Comparison of ENCODE assay signal across 8 cellular contexts in the genomic region with DNA sequence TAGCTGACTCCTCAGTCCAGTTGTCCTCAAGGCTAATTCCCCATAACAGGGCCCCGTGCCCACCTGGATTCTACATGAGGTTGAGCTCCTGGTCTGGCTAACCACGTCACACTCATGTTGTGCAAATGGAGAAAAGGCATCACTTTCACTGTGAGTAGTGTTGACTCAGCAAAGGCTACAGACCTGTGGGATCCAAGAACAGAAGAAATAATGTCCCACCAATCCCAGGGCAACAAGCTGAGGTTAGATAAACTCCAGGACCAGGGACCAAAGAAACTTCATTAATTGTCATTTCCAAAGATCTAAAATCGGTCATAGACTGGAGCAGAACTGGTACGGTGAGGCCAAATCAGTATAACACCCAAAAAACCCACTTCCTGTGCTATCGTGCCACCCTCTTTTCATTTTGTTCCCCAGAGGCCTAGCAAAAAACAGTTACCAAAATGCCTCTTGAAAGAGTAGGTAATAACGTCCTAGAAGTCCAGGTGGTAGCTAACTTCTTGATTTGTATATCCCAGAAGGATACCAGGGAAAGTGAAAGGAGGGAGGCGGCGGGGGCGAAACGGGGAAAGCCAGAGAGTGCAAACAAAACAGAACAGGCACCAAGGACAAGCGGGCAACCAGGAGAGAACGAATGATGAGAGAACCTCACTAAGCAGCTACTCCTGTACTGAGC. TPM values are rescaled to one million over a fixed set of nuclear protein-coding genes. Genes with fewer than 3 reads are reported as not detected.
DNase-seq lines count a peak whose midpoint lies in the region; ATAC-seq and TF ChIP-seq lines count a peak whose summit lies in the region.

No MANE protein-coding gene starts in this region.

- H3K9me3 Mint-ChIP-seq in T-cell, result no peaks in the 10 kb centered on the region

- no peak for TF ChIP-seq CTCF in mammary epithelial cell (conservative IDR thresholded peaks at IDR 0.05 in 1 of 2, IDR thresholded peaks at IDR 0.05 in 1 of 2; ENCODE audit: extremely low read depth in 1 of 2, insufficient read depth in 1 of 2, low read depth in 1 of 2, low read length in 2 of 2)
- no peak for TF ChIP-seq CTCF in sigmoid colon (IDR thresholded peaks at IDR 0.05)

- TF ChIP-seq POLR2A in GM18505 (IDR thresholded peaks at IDR 0.05; ENCODE audit: borderline replicate concordance, extremely low read depth, insufficient read depth, insufficient read length) (peak; percentile 14), sigmoid colon (IDR thresholded peaks at IDR 0.05) (no peak)

- no TSS peak for BruUV-seq in mammary epithelial cell (replicated peaks; lab: Mats Ljungman, UMichigan)

- no peak for ATAC-seq in GM18505 (IDR thresholded peaks at IDR 0.05; ENCODE audit: unreplicated experiment)
- ATAC-seq in T-cell (replicated peaks in 1 of 4), result peak; percentile 49 to 58 (median 54)
- no peak for ATAC-seq in HG02642 (IDR thresholded peaks at IDR 0.05; ENCODE audit: poor library complexity, unreplicated experiment)

- H3K9ac ChIP-seq in mammary epithelial cell (ENCODE audit: insufficient read depth, low read length), result peak overlapping the region; percentile 81

- H3K36me3 ChIP-seq in mammary epithelial cell (ENCODE audit: insufficient read depth, low read length) (peaks cover 23% of the 10 kb centered on the region), sigmoid colon (peaks cover 19 to 40% (median 32%) of the 10 kb centered on the region in 4 donors)

- H3K4me1 ChIP-seq in mammary epithelial cell (ENCODE audit: insufficient read depth, low read length), result peaks cover 22% of the 10 kb centered on the region
- peaks cover 2 to 48% (median 41%) of the 10 kb centered on the region in 4 donors for H3K4me1 ChIP-seq in sigmoid colon

- no peaks in the 10 kb centered on the region for H3K27me3 Mint-ChIP-seq in T-cell

- peak overlapping the region; percentile 95 to 99 for H3K27ac Mint-ChIP-seq in T-cell

- H3K36me3 Mint-ChIP-seq in T-cell, result peaks cover 30% of the 10 kb centered on the region

- intact Hi-C loops in mammary epithelial cell (cut with micrococcal nuclease), result loop anchor here (2.0 to 5.0 kb wide), 2 partner anchors 442 to 587 kb away; a partner anchor contains a TSS
- intact Hi-C loops in sigmoid colon (cut with DNase I), result no loop called here

- H3K4me3 ChIP-seq in mammary epithelial cell (replicated peaks in 1 of 3; ENCODE audit: insufficient read depth in 1 of 3, low read depth in 2 of 3, low read length in 3 of 3) (peak overlapping the region; percentile 88 to 97 (median 94)), sigmoid colon (peak overlapping the region in 2 of 4 donors; percentile 79 to 97)

- no peak overlapping the region for H2AFZ ChIP-seq in mammary epithelial cell (ENCODE audit: low read depth, low read length)

- H4K20me1 ChIP-seq in mammary epithelial cell (ENCODE audit: insufficient read depth, low read length), result no peaks in the 10 kb centered on the region

- peaks cover 50% of the 10 kb centered on the region for H3K79me2 ChIP-seq in mammary epithelial cell (ENCODE audit: insufficient read depth, low read length)

- 50% methylated on average over 11 of the region's 12 CpGs for WGBS in mammary epithelial cell (ENCODE audit: low coverage, missing lambda C conversion rate)
- 31 to 39% methylated on average over 12 of the region's 12 CpGs for WGBS in sigmoid colon, 2 donors

- TF ChIP-seq EP300 in sigmoid colon (IDR thresholded peaks at IDR 0.05), result no peak

- peaks cover 55 to 71% (median 57%) of the 10 kb centered on the region in 3 donors for H3K4me1 Mint-ChIP-seq in T-cell

- POLR2A ChIA-PET in T-cell (lab: Charles Lee), result interaction anchor here in 1 of 2 donors (0.7 kb wide), 3 partner anchors 50 to 1132 kb away, joined by 5 to 9 read pairs (median 6); no protein-coding TSS in a partner anchor

- H3K27ac ChIP-seq in mammary epithelial cell (ENCODE audit: insufficient read depth, low read depth, low read length) (peak overlapping the region; percentile 80), sigmoid colon (peak overlapping the region; percentile 95 to 99 (median 96))

- in situ Hi-C loops in mammary epithelial cell (cut with MboI; ENCODE audit: low sequenced_read_pairs in 2 of 2), result no loop called here

- H3K4me3 Mint-ChIP-seq in T-cell, result peak overlapping the region; percentile 89 to 98 (median 96)

- H3K27me3 ChIP-seq in mammary epithelial cell (ENCODE audit: insufficient read depth, low read length), result no peaks in the 10 kb centered on the region
- H3K27me3 ChIP-seq in sigmoid colon, result no peaks in the 10 kb centered on the region

- dilution Hi-C loops in mammary epithelial cell (cut with HindIII; ENCODE audit: low sequenced_read_pairs), result no loop called here

- DNase-seq in T-cell (peak in 29 of 34 experiments; percentile 10 to 58 (median 32)), mammary epithelial cell (peak; percentile 29), sigmoid colon (peak; percentile 58), amygdala (lab: John Stamatoyannopoulos, UW) (no peak), NCI-H1930 (lab: John Stamatoyannopoulos, UW) (no peak), NCI-H1436 (lab: John Stamatoyannopoulos, UW) (no peak)

- CTCF ChIA-PET in T-cell (lab: Charles Lee), result interaction anchor here (0.5 to 1.9 kb wide), 11 partner anchors 11 to 439 kb away, joined by 3 to 12 read pairs (median 4); a partner anchor contains a TSS
- CTCF ChIA-PET in mammary epithelial cell (lab: Charles Lee; ENCODE audit: low non-redundant PET), result interaction anchor here (0.6 kb wide), 1 partner anchor 315 kb away, joined by 10 read pairs; no protein-coding TSS in a partner anchor

- H3K9me3 ChIP-seq in mammary epithelial cell (replicated peaks; ENCODE audit: insufficient read depth, low read length) (no peaks in the 10 kb centered on the region), sigmoid colon (no peaks in the 10 kb centered on the region)

- H3K4me2 ChIP-seq in mammary epithelial cell (ENCODE audit: insufficient read depth, low read depth, low read length), result peak overlapping the region; percentile 90

RNA-seq across cellular contexts. Expression of a gene that starts 1.4 kb away (rescaled TPM):
- 100 to 1,000 TPM; 300 to 368 (median 336) TPM for total RNA-seq in T-cell
- total RNA-seq in mammary epithelial cell, result 10 to 100 TPM; 48.8 to 80.9 TPM
- polyA plus RNA-seq in mammary epithelial cell, result 39.1 TPM
- 37.9 TPM for polyA minus RNA-seq in mammary epithelial cell
- 10 to 100 TPM; 22.1 to 55.1 (median 31.1) TPM for total RNA-seq in sigmoid colon
- 100 to 1,000 TPM in 1 of 3 donors, 10 to 100 TPM in 2; 18.0 to 116 (median 21.7) TPM for polyA plus RNA-seq in sigmoid colon

RNA-seq across cellular contexts. Expression of a gene that starts 2.0 kb away (rescaled TPM):
- 10 to 100 TPM; 21.6 to 31.7 (median 30.5) TPM for total RNA-seq in T-cell
- total RNA-seq in mammary epithelial cell, result 10 to 100 TPM; 10.3 to 22.4 TPM
- 8.5 TPM for polyA plus RNA-seq in mammary epithelial cell
- polyA minus RNA-seq in mammary epithelial cell, result 34.6 TPM
- 10 to 100 TPM; 11.1 to 23.8 (median 12.8) TPM for total RNA-seq in sigmoid colon
- polyA plus RNA-seq in sigmoid colon, result 10 to 100 TPM in 2 of 3 donors, 1 to 10 TPM in 1; 6.2 to 12.0 (median 10.2) TPM

RNA-seq across cellular contexts. Expression of a gene that starts 31.3 kb away (rescaled TPM):
- total RNA-seq in T-cell (10 to 100 TPM in 4 of 5 donors, 1 to 10 TPM in 1; 8.5 to 19.7 (median 13.4) TPM), mammary epithelial cell (1,000 to 10,000 TPM in 1 of 2 donors, 100 to 1,000 TPM in 1; 171 to 3,470 TPM), sigmoid colon (over 10,000 TPM in 3 of 4 donors, 1,000 to 10,000 TPM in 1; 6,854 to 14,048 (median 12,596) TPM)
- polyA plus RNA-seq in mammary epithelial cell (55.9 TPM), sigmoid colon (1,000 to 10,000 TPM in 1 of 3 donors, 100 to 1,000 TPM in 2; 112 to 1,100 (median 337) TPM)
- 8.0 TPM for polyA minus RNA-seq in mammary epithelial cell

RNA-seq across cellular contexts. Expression of a gene that starts 51.9 kb away (rescaled TPM):
- total RNA-seq in T-cell (100 to 1,000 TPM in 2 of 5 donors, 10 to 100 TPM in 3; 46.3 to 110 (median 59.5) TPM), mammary epithelial cell (10 to 100 TPM; 17.2 to 30.6 TPM), sigmoid colon (10 to 100 TPM; 20.7 to 50.7 (median 28.5) TPM)
- polyA plus RNA-seq in mammary epithelial cell (16.2 TPM), sigmoid colon (10 to 100 TPM in 2 of 3 donors, 1 to 10 TPM in 1; 7.6 to 33.1 (median 12.0) TPM)
- 95.0 TPM for polyA minus RNA-seq in mammary epithelial cell

Comparison
In these comparisons a context has a peak if more than half of its experiments do, and no peak if none do; other contexts are left out.
1. ATAC-seq: peak in T-cell (4 of 4); none in GM18505 (single experiment) and HG02642 (single experiment).
2. DNase-seq: peak in T-cell (29 of 34), mammary epithelial cell (single experiment) and sigmoid colon (single experiment); none in amygdala (0 of 56), NCI-H1930 (0 of 2) and NCI-H1436 (single experiment).
3. RNA of a gene that starts 31.3 kb away (total RNA-seq): 6,854 to 14,048 TPM in sigmoid colon and 171 to 3,470 TPM in mammary epithelial cell; 8.5 to 19.7 TPM in T-cell; every median in the first group is over 4 times any median in the second.